ENCODE assay signal across 19 cellular contexts in genomic region chr22:44445307-44445680, GRCh38. TPM values are rescaled to one million over a fixed set of nuclear protein-coding genes. Genes with fewer than 3 reads are reported as not detected.
DNase-seq lines count a peak whose midpoint lies in the region; TF ChIP-seq lines count a peak whose summit lies in the region.
"Had no signal": no experiment of that assay in that cellular context is flagged by ENCODE, and none has a peak within 500 bp of the region (broad histone marks: within the 10 kb centered on the region; RNA-seq: fewer than 3 reads in every experiment).

No MANE protein-coding gene starts in this region.

- H3K27ac Mint-ChIP-seq in endodermal cell (no peak overlapping the region), mesothelial cell of epicardium (no peak overlapping the region)
- H3K27ac Mint-ChIP-seq: IgD-negative memory B cell had no signal

- H3K4me1 ChIP-seq in endodermal cell (ENCODE audit: control insufficient read depth, insufficient read depth, low read length) (no peaks in the 10 kb centered on the region), spleen (peaks cover 6 to 27% (median 14%) of the 10 kb centered on the region in 6 donors), OCI-LY7 (ENCODE audit: insufficient read depth, low read length, poor library complexity, severe bottlenecking) (peaks cover 12% of the 10 kb centered on the region)

- H3K36me3 Mint-ChIP-seq in endodermal cell (ENCODE audit: low read depth) (no peaks in the 10 kb centered on the region), mesothelial cell of epicardium (peaks cover 3% of the 10 kb centered on the region)

- no peaks in the 10 kb centered on the region for H3K36me3 ChIP-seq in KOPT-K1 (ENCODE audit: insufficient read depth, low read length)
- H3K36me3 ChIP-seq in endodermal cell (ENCODE audit: control insufficient read depth, insufficient read depth, low read length) = no peaks in the 10 kb centered on the region
- H3K36me3 ChIP-seq in spleen = no peaks in the 10 kb centered on the region
- no peaks in the 10 kb centered on the region for H3K36me3 ChIP-seq in OCI-LY7 (ENCODE audit: insufficient read depth, low read length)
- H3K36me3 ChIP-seq: BE2C had no signal

- intact Hi-C loops in spleen (cut with DNase I; ENCODE audit: low total_unique reads) (no loop called here), OCI-LY7 (cut with micrococcal nuclease; ENCODE audit: unreplicated experiment) (no loop called here)

- H3K27me3 Mint-ChIP-seq in endodermal cell (ENCODE audit: insufficient read depth) = no peaks in the 10 kb centered on the region
- H3K27me3 Mint-ChIP-seq in mesothelial cell of epicardium (ENCODE audit: low read depth) = peaks cover 5% of the 10 kb centered on the region

- TF ChIP-seq POLR2A in spleen (IDR thresholded peaks at IDR 0.05) = no peak

- H3K27ac ChIP-seq in KOPT-K1 (ENCODE audit: low read depth, low read length, poor library complexity, severe bottlenecking) = peak overlapping the region; percentile 2
- H3K27ac ChIP-seq in endodermal cell (ENCODE audit: low read depth, low read length) = peak overlapping the region; percentile 13
- no peak overlapping the region for H3K27ac ChIP-seq in spleen
- H3K27ac ChIP-seq in OCI-LY7 (ENCODE audit: low read depth, low read length, poor library complexity, severe bottlenecking) = no peak overlapping the region

- H3K4me3 ChIP-seq in endodermal cell (ENCODE audit: low read length) (no peak overlapping the region), spleen (no peak overlapping the region), OCI-LY7 (ENCODE audit: low read depth, low read length, poor library complexity, severe bottlenecking) (no peak overlapping the region)

- H3K4me1 Mint-ChIP-seq in endodermal cell (peaks cover 6% of the 10 kb centered on the region), mesothelial cell of epicardium (peaks cover 11% of the 10 kb centered on the region)

- H3K79me2 ChIP-seq in OCI-LY7 (ENCODE audit: insufficient read depth, low read depth, low read length) = no peaks in the 10 kb centered on the region

- no peak overlapping the region for H3K4me3 Mint-ChIP-seq in endodermal cell
- no peak overlapping the region for H3K4me3 Mint-ChIP-seq in mesothelial cell of epicardium
- H3K4me3 Mint-ChIP-seq: IgD-negative memory B cell had no signal

- peaks cover 6% of the 10 kb centered on the region for H3K9me3 ChIP-seq in KOPT-K1 (ENCODE audit: insufficient read depth, low read length, poor library complexity, severe bottlenecking)
- H3K9me3 ChIP-seq in endodermal cell (ENCODE audit: control insufficient read depth, low read length) = no peaks in the 10 kb centered on the region
- H3K9me3 ChIP-seq in spleen = peaks cover 0 to 17% (median 13%) of the 10 kb centered on the region in 8 donors
- peaks cover 4% of the 10 kb centered on the region; the same call in 1 of the 2 replicates for H3K9me3 ChIP-seq in OCI-LY7 (ENCODE audit: low read length)
- H3K9me3 ChIP-seq: BE2C had no signal

- no peak overlapping the region for H3K9ac ChIP-seq in endodermal cell (ENCODE audit: extremely low read depth, low read length, poor library complexity, severe bottlenecking)

- DNase-seq in endodermal cell (no peak), mesenteric fat pad (ENCODE audit: low spot score) (peak; percentile 68), spleen (peak; percentile 61), mesothelial cell of epicardium (ENCODE audit: low spot score in 2 of 2, unreplicated experiment in 2 of 2) (no peak), OCI-LY7 (ENCODE audit: low spot score) (no peak)
- no peak for DNase-seq in activated naive CD4-positive, alpha-beta T cell treated with anti-CD3 and anti-CD28 coated beads, Interleukin-2, amount 50 U/mL, for 16 hours
- DNase-seq: BE2C, EL, GF-D8, MV-4-11, NCI-H1105 treated with DMSO at 0.1 percent for 48 hours, NCI-H2081, NCI-H2171, NCI-H345, OCI-M1, RPMI8226, SHP77 had no signal

- H3K9me3 Mint-ChIP-seq in endodermal cell (peaks cover 5% of the 10 kb centered on the region), mesothelial cell of epicardium (peaks cover 5% of the 10 kb centered on the region)

- BruUV-seq in OCI-LY7 (replicated peaks; lab: Mats Ljungman, UMichigan) = no TSS peak

- no peak overlapping the region for H2AFZ ChIP-seq in OCI-LY7 (ENCODE audit: low read length)

- POLR2A ChIA-PET in OCI-LY7 (lab: Charles Lee) = no interaction called here

- CTCF ChIA-PET in OCI-LY7 (lab: Charles Lee; ENCODE audit: unreplicated experiment) = interaction anchor here (0.6 kb wide), 1 partner anchor 14 kb away, joined by 3 read pairs; no protein-coding TSS in a partner anchor

- H3K27me3 ChIP-seq in endodermal cell (ENCODE audit: control insufficient read depth, insufficient read depth, low read length, poor library complexity, severe bottlenecking) = no peaks in the 10 kb centered on the region
- no peaks in the 10 kb centered on the region for H3K27me3 ChIP-seq in spleen (replicated peaks in 1 of 7)
- H3K27me3 ChIP-seq: BE2C had no signal

- 83 to 87% methylated on average over 7 to 11 of the region's 11 CpGs for WGBS in endodermal cell (ENCODE audit: insufficient coverage in 1 of 2, insufficient read length in 1 of 2), 2 experiments
- WGBS in spleen, 5 donors = 75 to 95% (median 81%) methylated on average over 7 to 11 of the region's 11 CpGs

- TF ChIP-seq CTCF in endodermal cell (conservative IDR thresholded peaks at IDR 0.05) (no peak), spleen (IDR thresholded peaks at IDR 0.05 in 8 of 11, conservative IDR thresholded peaks at IDR 0.05 in 3 of 11) (no peak), mesothelial cell of epicardium (IDR thresholded peaks at IDR 0.05; ENCODE audit: unreplicated experiment) (no peak), OCI-LY7 (conservative IDR thresholded peaks at IDR 0.05; ENCODE audit: low read length) (no peak)

- no peak overlapping the region for H3K4me2 ChIP-seq in OCI-LY7 (ENCODE audit: low read length)

- H4K20me1 ChIP-seq in OCI-LY7 (ENCODE audit: insufficient read depth, low read length) = no peaks in the 10 kb centered on the region

- H3K9me2 ChIP-seq in OCI-LY7 (ENCODE audit: insufficient read depth, low read length) = no peaks in the 10 kb centered on the region

RNA-seq across cellular contexts. Expression of gene RTL6, which starts 52.7 kb away (rescaled TPM):
- total RNA-seq in endodermal cell (10 to 100 TPM; 19.7 to 20.7 TPM), mesenteric fat pad (29.6 TPM), spleen (10 to 100 TPM; 12.9 to 20.5 (median 15.7) TPM), mesothelial cell of epicardium (47.5 to 48.3 TPM (median 47.6 TPM) in 3 replicates), OCI-LY7 (2022) (10.6 and 12.3 TPM in 2 replicates)
- 26.0 TPM for polyA plus RNA-seq in endodermal cell (2013, experiment 1 of 2)
- polyA plus RNA-seq in endodermal cell (2013, experiment 2 of 2) = 24.8 TPM
- 1 to 10 TPM; 1.9 to 5.8 (median 2.4) TPM for polyA plus RNA-seq in spleen
- 8.7 and 9.8 TPM in 2 replicates for total RNA-seq in OCI-LY7 (2014; rRNA removed; shearing (Covaris generic))

Comparison
In these comparisons a context has a peak if more than half of its experiments do, and no peak if none do; other contexts are left out.
1. H3K27ac ChIP-seq: peak in KOPT-K1 (single experiment) and endodermal cell (single experiment); none in spleen (0 of 8) and OCI-LY7 (single experiment).
2. DNase-seq: peak in mesenteric fat pad (single experiment) and spleen (single experiment); none in endodermal cell (single experiment), mesothelial cell of epicardium (0 of 2), OCI-LY7 (single experiment) and activated naive CD4-positive, alpha-beta T cell treated with anti-CD3 and anti-CD28 coated beads, Interleukin-2, amount 50 U/mL, for 16 hours (single experiment).